Comparison of ENCODE assay signal across 1 cellular context in genomic region chr19:17681505-17682125, GRCh38.
A peak's percentile ranks its signal among the peaks of the same experiment; 100 is the strongest.
TF ChIP-seq lines count a peak whose summit lies in the region.

No MANE protein-coding gene starts in this region.

TF ChIP-seq in HepG2, 621 proteins besides CTCF, POLR2A, EP300 and RAD21 (continued from another document and continues in another):
- TF ChIP-seq, protein P1, sequence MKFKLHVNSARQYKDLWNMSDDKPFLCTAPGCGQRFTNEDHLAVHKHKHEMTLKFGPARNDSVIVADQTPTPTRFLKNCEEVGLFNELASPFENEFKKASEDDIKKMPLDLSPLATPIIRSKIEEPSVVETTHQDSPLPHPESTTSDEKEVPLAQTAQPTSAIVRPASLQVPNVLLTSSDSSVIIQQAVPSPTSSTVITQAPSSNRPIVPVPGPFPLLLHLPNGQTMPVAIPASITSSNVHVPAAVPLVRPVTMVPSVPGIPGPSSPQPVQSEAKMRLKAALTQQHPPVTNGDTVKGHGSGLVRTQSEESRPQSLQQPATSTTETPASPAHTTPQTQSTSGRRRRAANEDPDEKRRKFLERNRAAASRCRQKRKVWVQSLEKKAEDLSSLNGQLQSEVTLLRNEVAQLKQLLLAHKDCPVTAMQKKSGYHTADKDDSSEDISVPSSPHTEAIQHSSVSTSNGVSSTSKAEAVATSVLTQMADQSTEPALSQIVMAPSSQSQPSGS (CRISPR knock-in tag; IDR thresholded peaks at IDR 0.05): peak; percentile 58; the same call in 1 of the 2 replicates
- peak; percentile 86; the same call in 1 of the 2 replicates for TF ChIP-seq SATB2 (CRISPR knock-in tag; IDR thresholded peaks at IDR 0.05)
- TF ChIP-seq, protein P2, sequence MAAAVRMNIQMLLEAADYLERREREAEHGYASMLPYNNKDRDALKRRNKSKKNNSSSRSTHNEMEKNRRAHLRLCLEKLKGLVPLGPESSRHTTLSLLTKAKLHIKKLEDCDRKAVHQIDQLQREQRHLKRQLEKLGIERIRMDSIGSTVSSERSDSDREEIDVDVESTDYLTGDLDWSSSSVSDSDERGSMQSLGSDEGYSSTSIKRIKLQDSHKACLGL (CRISPR knock-in tag; IDR thresholded peaks at IDR 0.05): no peak
- TF ChIP-seq ZNF816 (CRISPR knock-in tag; IDR thresholded peaks at IDR 0.05; ENCODE audit: borderline replicate concordance): 0 out of 2 replicates have a peak, but pooled peaks have one; percentile 38
- 0 out of 2 replicates have a peak, but pooled peaks have one; percentile 22 for TF ChIP-seq SAP130 (CRISPR knock-in tag; IDR thresholded peaks at IDR 0.05; ENCODE audit: low read depth)
- TF ChIP-seq NKX3-1 (CRISPR knock-in tag; IDR thresholded peaks at IDR 0.05): 0 out of 2 replicates have a peak, but pooled peaks have one; percentile 52
- peak; percentile 90 for TF ChIP-seq CREB1 (IDR thresholded peaks at IDR 0.05)
- no peak for TF ChIP-seq CREB1 (CRISPR knock-in tag; IDR thresholded peaks at IDR 0.05)
- TF ChIP-seq ATM (IDR thresholded peaks at IDR 0.05; ENCODE audit: borderline replicate concordance): no peak
- 0 out of 2 replicates have a peak, but pooled peaks have one; percentile 16 for TF ChIP-seq THAP11 (CRISPR knock-in tag; IDR thresholded peaks at IDR 0.05)
- TF ChIP-seq, protein P3, sequence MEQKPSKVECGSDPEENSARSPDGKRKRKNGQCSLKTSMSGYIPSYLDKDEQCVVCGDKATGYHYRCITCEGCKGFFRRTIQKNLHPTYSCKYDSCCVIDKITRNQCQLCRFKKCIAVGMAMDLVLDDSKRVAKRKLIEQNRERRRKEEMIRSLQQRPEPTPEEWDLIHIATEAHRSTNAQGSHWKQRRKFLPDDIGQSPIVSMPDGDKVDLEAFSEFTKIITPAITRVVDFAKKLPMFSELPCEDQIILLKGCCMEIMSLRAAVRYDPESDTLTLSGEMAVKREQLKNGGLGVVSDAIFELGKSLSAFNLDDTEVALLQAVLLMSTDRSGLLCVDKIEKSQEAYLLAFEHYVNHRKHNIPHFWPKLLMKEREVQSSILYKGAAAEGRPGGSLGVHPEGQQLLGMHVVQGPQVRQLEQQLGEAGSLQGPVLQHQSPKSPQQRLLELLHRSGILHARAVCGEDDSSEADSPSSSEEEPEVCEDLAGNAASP (CRISPR knock-in tag; IDR thresholded peaks at IDR 0.05; ENCODE audit: borderline replicate concordance): peak; percentile 37; the same call in 1 of the 2 replicates
- TF ChIP-seq TGIF2 (CRISPR knock-in tag; IDR thresholded peaks at IDR 0.05): 0 out of 2 replicates have a peak, but pooled peaks have one; percentile 30
- TF ChIP-seq, protein P4, sequence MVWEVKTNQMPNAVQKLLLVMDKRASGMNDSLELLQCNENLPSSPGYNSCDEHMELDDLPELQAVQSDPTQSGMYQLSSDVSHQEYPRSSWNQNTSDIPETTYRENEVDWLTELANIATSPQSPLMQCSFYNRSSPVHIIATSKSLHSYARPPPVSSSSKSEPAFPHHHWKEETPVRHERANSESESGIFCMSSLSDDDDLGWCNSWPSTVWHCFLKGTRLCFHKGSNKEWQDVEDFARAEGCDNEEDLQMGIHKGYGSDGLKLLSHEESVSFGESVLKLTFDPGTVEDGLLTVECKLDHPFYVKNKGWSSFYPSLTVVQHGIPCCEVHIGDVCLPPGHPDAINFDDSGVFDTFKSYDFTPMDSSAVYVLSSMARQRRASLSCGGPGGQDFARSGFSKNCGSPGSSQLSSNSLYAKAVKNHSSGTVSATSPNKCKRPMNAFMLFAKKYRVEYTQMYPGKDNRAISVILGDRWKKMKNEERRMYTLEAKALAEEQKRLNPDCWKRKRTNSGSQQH (CRISPR knock-in tag; IDR thresholded peaks at IDR 0.05; ENCODE audit: low read depth): 0 out of 2 replicates have a peak, but pooled peaks have one; percentile 52
- TF ChIP-seq TOPORS (CRISPR knock-in tag; IDR thresholded peaks at IDR 0.05): no peak
- peak; percentile 68; the same call in 1 of the 2 replicates for TF ChIP-seq ZBTB21 (CRISPR knock-in tag; IDR thresholded peaks at IDR 0.05)
- TF ChIP-seq ZNF12 (CRISPR knock-in tag; IDR thresholded peaks at IDR 0.05): 0 out of 2 replicates have a peak, but pooled peaks have one; percentile 34
- TF ChIP-seq ZNF563 (CRISPR knock-in tag; IDR thresholded peaks at IDR 0.05): peak; percentile 52; the same call in 1 of the 2 replicates
- TF ChIP-seq HOXA5 (CRISPR knock-in tag; IDR thresholded peaks at IDR 0.05): peak; percentile 65; the same call in 1 of the 2 replicates
- TF ChIP-seq NFKB2 (CRISPR knock-in tag; IDR thresholded peaks at IDR 0.05; ENCODE audit: borderline replicate concordance): peak; percentile 75; the same call in 1 of the 2 replicates
- 0 out of 2 replicates have a peak, but pooled peaks have one; percentile 15 for TF ChIP-seq FOSL2 (CRISPR knock-in tag; IDR thresholded peaks at IDR 0.05)
- TF ChIP-seq ZSCAN9 (CRISPR knock-in tag; IDR thresholded peaks at IDR 0.05; ENCODE audit: borderline replicate concordance): peak; percentile 46; the same call in 1 of the 2 replicates
- TF ChIP-seq ZNF274 (CRISPR knock-in tag; IDR thresholded peaks at IDR 0.05): no peak
- 0 out of 2 replicates have a peak, but pooled peaks have one; percentile 39 for TF ChIP-seq DNMT3B (CRISPR knock-in tag; conservative IDR thresholded peaks at IDR 0.05)
- TF ChIP-seq SMARCC2 (IDR thresholded peaks at IDR 0.05): no peak
- 0 out of 2 replicates have a peak, but pooled peaks have one; percentile 23 for TF ChIP-seq ZNF557 (CRISPR knock-in tag; IDR thresholded peaks at IDR 0.05)
- TF ChIP-seq, protein P5, sequence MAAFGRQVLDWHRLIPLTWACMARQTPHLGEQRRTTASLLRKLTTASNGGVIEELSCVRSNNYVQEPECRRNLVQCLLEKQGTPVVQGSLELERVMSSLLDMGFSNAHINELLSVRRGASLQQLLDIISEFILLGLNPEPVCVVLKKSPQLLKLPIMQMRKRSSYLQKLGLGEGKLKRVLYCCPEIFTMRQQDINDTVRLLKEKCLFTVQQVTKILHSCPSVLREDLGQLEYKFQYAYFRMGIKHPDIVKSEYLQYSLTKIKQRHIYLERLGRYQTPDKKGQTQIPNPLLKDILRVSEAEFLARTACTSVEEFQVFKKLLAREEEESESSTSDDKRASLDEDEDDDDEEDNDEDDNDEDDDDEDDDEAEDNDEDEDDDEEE (CRISPR knock-in tag; IDR thresholded peaks at IDR 0.05): no peak
- peak; percentile 24; the same call in 1 of the 2 replicates for TF ChIP-seq ZNF253 (CRISPR knock-in tag; IDR thresholded peaks at IDR 0.05; ENCODE audit: borderline replicate concordance)
- no peak for TF ChIP-seq NCOR1 (IDR thresholded peaks at IDR 0.05; ENCODE audit: borderline replicate concordance, low read length)
- 0 out of 2 replicates have a peak, but pooled peaks have one; percentile 63 for TF ChIP-seq KLF6 (CRISPR knock-in tag; IDR thresholded peaks at IDR 0.05)
- TF ChIP-seq, protein P6, sequence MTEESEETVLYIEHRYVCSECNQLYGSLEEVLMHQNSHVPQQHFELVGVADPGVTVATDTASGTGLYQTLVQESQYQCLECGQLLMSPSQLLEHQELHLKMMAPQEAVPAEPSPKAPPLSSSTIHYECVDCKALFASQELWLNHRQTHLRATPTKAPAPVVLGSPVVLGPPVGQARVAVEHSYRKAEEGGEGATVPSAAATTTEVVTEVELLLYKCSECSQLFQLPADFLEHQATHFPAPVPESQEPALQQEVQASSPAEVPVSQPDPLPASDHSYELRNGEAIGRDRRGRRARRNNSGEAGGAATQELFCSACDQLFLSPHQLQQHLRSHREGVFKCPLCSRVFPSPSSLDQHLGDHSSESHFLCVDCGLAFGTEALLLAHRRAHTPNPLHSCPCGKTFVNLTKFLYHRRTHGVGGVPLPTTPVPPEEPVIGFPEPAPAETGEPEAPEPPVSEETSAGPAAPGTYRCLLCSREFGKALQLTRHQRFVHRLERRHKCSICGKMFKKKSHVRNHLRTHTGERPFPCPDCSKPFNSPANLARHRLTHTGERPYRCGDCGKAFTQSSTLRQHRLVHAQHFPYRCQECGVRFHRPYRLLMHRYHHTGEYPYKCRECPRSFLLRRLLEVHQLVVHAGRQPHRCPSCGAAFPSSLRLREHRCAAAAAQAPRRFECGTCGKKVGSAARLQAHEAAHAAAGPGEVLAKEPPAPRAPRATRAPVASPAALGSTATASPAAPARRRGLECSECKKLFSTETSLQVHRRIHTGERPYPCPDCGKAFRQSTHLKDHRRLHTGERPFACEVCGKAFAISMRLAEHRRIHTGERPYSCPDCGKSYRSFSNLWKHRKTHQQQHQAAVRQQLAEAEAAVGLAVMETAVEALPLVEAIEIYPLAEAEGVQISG (CRISPR knock-in tag; IDR thresholded peaks at IDR 0.05): 0 out of 2 replicates have a peak, but pooled peaks have one; percentile 12
- TF ChIP-seq, protein P7, sequence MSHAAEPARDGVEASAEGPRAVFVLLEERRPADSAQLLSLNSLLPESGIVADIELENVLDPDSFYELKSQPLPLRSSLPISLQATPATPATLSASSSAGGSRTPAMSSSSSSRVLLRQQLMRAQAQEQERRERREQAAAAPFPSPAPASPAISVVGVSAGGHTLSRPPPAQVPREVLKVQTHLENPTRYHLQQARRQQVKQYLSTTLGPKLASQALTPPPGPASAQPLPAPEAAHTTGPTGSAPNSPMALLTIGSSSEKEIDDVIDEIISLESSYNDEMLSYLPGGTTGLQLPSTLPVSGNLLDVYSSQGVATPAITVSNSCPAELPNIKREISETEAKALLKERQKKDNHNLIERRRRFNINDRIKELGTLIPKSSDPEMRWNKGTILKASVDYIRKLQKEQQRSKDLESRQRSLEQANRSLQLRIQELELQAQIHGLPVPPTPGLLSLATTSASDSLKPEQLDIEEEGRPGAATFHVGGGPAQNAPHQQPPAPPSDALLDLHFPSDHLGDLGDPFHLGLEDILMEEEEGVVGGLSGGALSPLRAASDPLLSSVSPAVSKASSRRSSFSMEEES (CRISPR knock-in tag; IDR thresholded peaks at IDR 0.05): peak; percentile 58; the same call in 1 of the 2 replicates
- TF ChIP-seq HOXA3 (CRISPR knock-in tag; IDR thresholded peaks at IDR 0.05): peak; percentile 52; the same call in 1 of the 2 replicates
- peak; percentile 52; the same call in 1 of the 2 replicates for TF ChIP-seq MXD3 (CRISPR knock-in tag; IDR thresholded peaks at IDR 0.05)
- TF ChIP-seq ZNF512B (CRISPR knock-in tag; IDR thresholded peaks at IDR 0.05; ENCODE audit: borderline replicate concordance): no peak
- 0 out of 2 replicates have a peak, but pooled peaks have one; percentile 11 for TF ChIP-seq ZNF687 (CRISPR knock-in tag; IDR thresholded peaks at IDR 0.05)
- peak; percentile 97 for TF ChIP-seq ATF7 (IDR thresholded peaks at IDR 0.05)
- no peak for TF ChIP-seq ATF7 (CRISPR knock-in tag; IDR thresholded peaks at IDR 0.05)
- TF ChIP-seq, protein P8, sequence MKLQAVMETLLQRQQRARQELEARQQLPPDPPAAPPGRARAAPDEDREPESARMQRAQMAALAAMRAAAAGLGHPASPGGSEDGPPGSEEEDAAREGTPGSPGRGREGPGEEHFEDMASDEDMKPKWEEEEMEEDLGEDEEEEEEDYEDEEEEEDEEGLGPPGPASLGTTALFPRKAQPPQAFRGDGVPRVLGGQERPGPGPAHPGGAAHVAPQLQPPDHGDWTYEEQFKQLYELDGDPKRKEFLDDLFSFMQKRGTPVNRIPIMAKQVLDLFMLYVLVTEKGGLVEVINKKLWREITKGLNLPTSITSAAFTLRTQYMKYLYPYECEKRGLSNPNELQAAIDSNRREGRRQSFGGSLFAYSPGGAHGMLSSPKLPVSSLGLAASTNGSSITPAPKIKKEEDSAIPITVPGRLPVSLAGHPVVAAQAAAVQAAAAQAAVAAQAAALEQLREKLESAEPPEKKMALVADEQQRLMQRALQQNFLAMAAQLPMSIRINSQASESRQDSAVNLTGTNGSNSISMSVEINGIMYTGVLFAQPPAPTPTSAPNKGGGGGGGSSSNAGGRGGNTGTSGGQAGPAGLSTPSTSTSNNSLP (IDR thresholded peaks at IDR 0.05; ENCODE audit: low read depth, low read length): no peak
